30 cellular contexts compared by ENCODE assay signal in the genomic region with DNA sequence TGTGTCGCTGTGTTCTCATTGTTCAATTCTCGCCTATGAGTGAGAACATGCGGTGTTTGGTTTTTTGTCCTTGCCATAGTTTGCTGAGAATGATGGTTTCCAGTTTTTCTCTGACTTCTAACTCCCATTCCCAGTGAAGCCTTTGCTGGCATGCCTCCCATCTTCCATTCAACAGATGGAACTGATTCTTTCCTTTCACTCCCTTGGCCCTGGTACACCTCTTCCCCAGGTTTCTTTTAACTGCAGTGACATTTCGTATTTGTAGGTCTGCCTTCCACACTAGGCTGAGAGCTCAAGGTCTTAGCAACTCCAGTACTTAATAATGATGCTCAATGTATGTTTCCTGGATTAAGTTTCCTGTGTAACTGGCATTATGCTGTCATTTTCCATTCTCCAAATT. TPM values are rescaled to one million over a fixed set of nuclear protein-coding genes. Genes with fewer than 3 reads are reported as not detected.
"Had no signal": no experiment of that assay in that cellular context is flagged by ENCODE, and none has a peak within 500 bp of the region (broad histone marks: within the 10 kb centered on the region; RNA-seq: fewer than 3 reads in every experiment).

No MANE protein-coding gene starts in this region.

- H3K4me2 ChIP-seq: smooth muscle cell had no signal

- H3K9ac ChIP-seq: parathyroid adenoma had no signal

- H3K36me3 Mint-ChIP-seq: activated naive CD4-positive, alpha-beta T cell treated with anti-CD3 and anti-CD28 coated beads, Interleukin-2, amount 50 U/mL, for 72 hours; immature natural killer cell; naive thymus-derived CD4-positive, alpha-beta T cell; stimulated activated memory B cell treated with anti-CD40 and anti-IgM and Interleukin-4, amounts not matched to agents 10 μg/mL and 1 μg/mL and 100 μg/mL, for 72 hours had no signal

- H3K36me3 ChIP-seq: heart left ventricle, stomach, suprapubic skin had no signal

- H3K79me2 ChIP-seq: parathyroid adenoma had no signal

- H3K27ac ChIP-seq: body of pancreas, parathyroid adenoma, psoas muscle, stomach, suprapubic skin had no signal

- H3K4me3 Mint-ChIP-seq: activated B cell treated with CpG ODN at 0.5 μM for 24 hours; activated CD8-positive, alpha-beta T cell treated with anti-CD3 and anti-CD28 coated beads for 36 hours; immature natural killer cell; naive thymus-derived CD4-positive, alpha-beta T cell; neural crest cell; stimulated activated memory B cell treated with anti-CD40 and anti-IgM and Interleukin-4, amounts not matched to agents 10 μg/mL and 1 μg/mL and 100 μg/mL, for 72 hours; T-helper 2 cell treated with Interferon-gamma antibody and Interleukin-4, amounts not matched to agents 5 μg/mL and 100 μg/mL, for 36 hours had no signal

- H3K27me3 ChIP-seq: body of pancreas, heart left ventricle, stomach, suprapubic skin, tibial nerve had no signal

- H3K27ac Mint-ChIP-seq: activated B cell treated with CpG ODN at 0.5 μM for 24 hours; activated CD8-positive, alpha-beta T cell treated with anti-CD3 and anti-CD28 coated beads for 36 hours; activated naive CD4-positive, alpha-beta T cell treated with anti-CD3 and anti-CD28 coated beads, Interleukin-2, amount 50 U/mL, for 72 hours; immature natural killer cell; naive thymus-derived CD4-positive, alpha-beta T cell; stimulated activated memory B cell treated with anti-CD40 and anti-IgM and Interleukin-4, amounts not matched to agents 10 μg/mL and 1 μg/mL and 100 μg/mL, for 72 hours; T-helper 2 cell treated with Interferon-gamma antibody and Interleukin-4, amounts not matched to agents 5 μg/mL and 100 μg/mL, for 36 hours had no signal

- DNase-seq: activated B cell treated with CpG ODN at 0.5 μM for 24 hours; activated CD4-positive, alpha-beta T cell treated with anti-CD3 and anti-CD28 coated beads, Interleukin-2, amount 50 U/mL, for 1 hour; activated CD8-positive, alpha-beta T cell treated with anti-CD3 and anti-CD28 coated beads for 36 hours; activated naive CD4-positive, alpha-beta T cell; activated T-cell treated with anti-CD3 and anti-CD28 coated beads, Interleukin-2, amount 50 U/mL, for 48 hours; anterior cingulate cortex; body of pancreas; foreskin fibroblast; heart left ventricle; hypothalamus; immature natural killer cell; kidney; left colon; midbrain; naive thymus-derived CD4-positive, alpha-beta T cell; occipital lobe; psoas muscle; stimulated activated CD4-positive, alpha-beta T cell treated with anti-CD3 and anti-CD28 coated beads, Interleukin-1b, Interleukin-23, amount 100 ng/mL, for 48 hours; stimulated activated CD4-positive, alpha-beta T cell treated with anti-CD3 and anti-CD28 coated beads, Interleukin-4, amount 100 ng/mL, for 4 hours; stimulated activated CD8-positive, alpha-beta memory T cell treated with anti-CD3 and anti-CD28 coated beads, Interleukin-4, amount 100 ng/mL, for 48 hours; stomach had no signal

- H3K9me3 ChIP-seq: body of pancreas, stomach, suprapubic skin, tibial nerve had no signal

- H3K27me3 Mint-ChIP-seq: activated B cell treated with CpG ODN at 0.5 μM for 24 hours; activated CD8-positive, alpha-beta T cell treated with anti-CD3 and anti-CD28 coated beads for 36 hours had no signal

- H2AFZ ChIP-seq: parathyroid adenoma had no signal

- H3K4me3 ChIP-seq: body of pancreas, heart left ventricle, psoas muscle, smooth muscle cell, stomach, suprapubic skin, tibial nerve had no signal

- H3K9me3 Mint-ChIP-seq: activated CD8-positive, alpha-beta T cell treated with anti-CD3 and anti-CD28 coated beads for 36 hours; activated naive CD4-positive, alpha-beta T cell treated with anti-CD3 and anti-CD28 coated beads, Interleukin-2, amount 50 U/mL, for 72 hours; naive thymus-derived CD4-positive, alpha-beta T cell; stimulated activated memory B cell treated with anti-CD40 and anti-IgM and Interleukin-4, amounts not matched to agents 10 μg/mL and 1 μg/mL and 100 μg/mL, for 72 hours; T-helper 2 cell treated with Interferon-gamma antibody and Interleukin-4, amounts not matched to agents 5 μg/mL and 100 μg/mL, for 36 hours had no signal

- H3K4me1 ChIP-seq: parathyroid adenoma had no signal

- FAIRE-seq: endothelial cell of umbilical vein, kidney had no signal

- H3K4me1 Mint-ChIP-seq: activated B cell treated with CpG ODN at 0.5 μM for 24 hours; immature natural killer cell; stimulated activated memory B cell treated with anti-CD40 and anti-IgM and Interleukin-4, amounts not matched to agents 10 μg/mL and 1 μg/mL and 100 μg/mL, for 72 hours had no signal

RNA-seq across cellular contexts. Expression of gene GAREM1, which starts 48.5 kb away (rescaled TPM):
- total RNA-seq: activated B cell treated with CpG ODN at 0.5 μM for 24 hours; activated CD8-positive, alpha-beta T cell treated with anti-CD3 and anti-CD28 coated beads for 36 hours; activated naive CD4-positive, alpha-beta T cell treated with anti-CD3 and anti-CD28 coated beads, Interleukin-2, amount 50 U/mL, for 72 hours had no signal
